ENCODE assay signal across 17 cellular contexts in genomic region chr12:57223191-57224165, GRCh38. TPM values are rescaled to one million over a fixed set of nuclear protein-coding genes. Genes with fewer than 3 reads are reported as not detected.
DNase-seq lines count a peak whose midpoint lies in the region; ATAC-seq and TF ChIP-seq lines count a peak whose summit lies in the region.
"Had no signal": no experiment of that assay in that cellular context is flagged by ENCODE, and none has a peak within 500 bp of the region (broad histone marks: within the 10 kb centered on the region; RNA-seq: fewer than 3 reads in every experiment).

No MANE protein-coding gene starts in this region.

- H3K79me1 ChIP-seq in mesenchymal stem cell (replicated peaks; ENCODE audit: low read length, poor library complexity, severe bottlenecking) = no peaks in the 10 kb centered on the region

- no peaks in the 10 kb centered on the region for H3K36me3 Mint-ChIP-seq in activated naive CD4-positive, alpha-beta T cell treated with anti-CD3 and anti-CD28 coated beads, Interleukin-2, amount 50 U/mL, for 24 hours
- no peaks in the 10 kb centered on the region for H3K36me3 Mint-ChIP-seq in activated CD8-positive, alpha-beta T cell treated with anti-CD3 and anti-CD28 coated beads, Interleukin-2, amount 10 ng/mL, durations not matched to agents 7 days and 5 days (ENCODE audit: low read depth)

- DNase-seq in activated naive CD4-positive, alpha-beta T cell treated with anti-CD3 and anti-CD28 coated beads, Interleukin-2, amount 50 U/mL, for 16 hours = no peak
- peak; percentile 67 for DNase-seq in activated CD8-positive, alpha-beta T cell treated with anti-CD3 and anti-CD28 coated beads, Interleukin-2, amount 10 ng/mL, durations not matched to agents 7 days and 5 days
- DNase-seq in mesenchymal stem cell = no peak
- no peak for DNase-seq in stimulated activated naive CD8-positive, alpha-beta T cell treated with anti-CD3 and anti-CD28 coated beads, Interleukin-15, Interleukin-2, amounts not matched to agents 100 U/mL and 50 U/mL, for 24 hours
- DNase-seq in esophagus squamous epithelium (lab: John Stamatoyannopoulos, UW) = no peak
- DNase-seq in NCI-H1436 treated with DMSO at 0.1 percent for 48 hours (lab: John Stamatoyannopoulos, UW) = no peak
- no peak for DNase-seq in T1000 (lab: John Stamatoyannopoulos, UW)
- DNase-seq: Calu3, dermis blood vessel endothelial cell, heart left ventricle, mammary epithelial cell, NCI-H2227 treated with DMSO at 0.1 percent for 48 hours had no signal

- peak overlapping the region; percentile 44 for H2BK15ac ChIP-seq in mesenchymal stem cell (ENCODE audit: low read depth, poor library complexity, severe bottlenecking)

- peak overlapping the region; percentile 77 for H3K27ac Mint-ChIP-seq in activated naive CD4-positive, alpha-beta T cell treated with anti-CD3 and anti-CD28 coated beads, Interleukin-2, amount 50 U/mL, for 24 hours
- H3K27ac Mint-ChIP-seq in activated CD8-positive, alpha-beta T cell treated with anti-CD3 and anti-CD28 coated beads, Interleukin-2, amount 10 ng/mL, durations not matched to agents 7 days and 5 days = no peak overlapping the region
- H3K27ac Mint-ChIP-seq: activated T-helper 1 cell treated with anti-CD3 and anti-CD28 coated beads, Interleukin-12 subunit alpha, Interleukin-12 subunit beta, Interleukin-2, Interleukin-4 antibody, amounts not matched to agents 30 ng/mL and 10 ng/mL and 1 ng/mL, durations not matched to agents 14 hours and 24 hours and 36 hours had no signal

- ATAC-seq in activated CD8-positive, alpha-beta T cell treated with anti-CD3 and anti-CD28 coated beads, Interleukin-2, amount 10 ng/mL, durations not matched to agents 7 days and 5 days = peak; percentile 50
- ATAC-seq in stimulated activated naive CD8-positive, alpha-beta T cell treated with anti-CD3 and anti-CD28 coated beads, Interleukin-15, Interleukin-2, amounts not matched to agents 100 U/mL and 50 U/mL, for 24 hours = peak; percentile 70
- ATAC-seq: heart left ventricle had no signal

- intact Hi-C loops in esophagus squamous epithelium (cut with DNase I) = no loop called here

- H3K18ac ChIP-seq in mesenchymal stem cell (ENCODE audit: low read depth in 1 of 2, low read length in 2 of 2) = no peak overlapping the region

- CTCF ChIA-PET in activated CD8-positive, alpha-beta T cell treated with anti-CD3 and anti-CD28 coated beads, Interleukin-2, amount 10 ng/mL, durations not matched to agents 7 days and 5 days (lab: Charles Lee) = interaction anchor here (0.6 to 13.5 kb wide), 6 partner anchors 9 to 253 kb away, joined by 3 to 389 read pairs (median 5); a partner anchor contains a TSS

- POLR2A ChIA-PET in activated CD8-positive, alpha-beta T cell treated with anti-CD3 and anti-CD28 coated beads, Interleukin-2, amount 10 ng/mL, durations not matched to agents 7 days and 5 days (lab: Charles Lee) = interaction anchor here (1.2 kb wide), 1 partner anchor 14 kb away, joined by 7 read pairs; a partner anchor contains a TSS

- H3K4me2 ChIP-seq in mesenchymal stem cell (ENCODE audit: low read length, poor library complexity, severe bottlenecking) = no peak overlapping the region

- no peak for TF ChIP-seq POLR2A in esophagus squamous epithelium (IDR thresholded peaks at IDR 0.05)

- no peaks in the 10 kb centered on the region for H3K9me3 Mint-ChIP-seq in activated naive CD4-positive, alpha-beta T cell treated with anti-CD3 and anti-CD28 coated beads, Interleukin-2, amount 50 U/mL, for 24 hours
- H3K9me3 Mint-ChIP-seq in activated CD8-positive, alpha-beta T cell treated with anti-CD3 and anti-CD28 coated beads, Interleukin-2, amount 10 ng/mL, durations not matched to agents 7 days and 5 days (ENCODE audit: insufficient read depth) = no peaks in the 10 kb centered on the region
- H3K9me3 Mint-ChIP-seq: activated T-helper 1 cell treated with anti-CD3 and anti-CD28 coated beads, Interleukin-12 subunit alpha, Interleukin-12 subunit beta, Interleukin-2, Interleukin-4 antibody, amounts not matched to agents 30 ng/mL and 10 ng/mL and 1 ng/mL, durations not matched to agents 14 hours and 24 hours and 36 hours had no signal

- H3K27ac ChIP-seq in mesenchymal stem cell (ENCODE audit: low read length, poor library complexity, severe bottlenecking) (no peak overlapping the region), esophagus squamous epithelium (no peak overlapping the region)
- H3K27ac ChIP-seq: esophagus muscularis mucosa, heart left ventricle, neutrophil had no signal

- no peak overlapping the region for H3K4me3 Mint-ChIP-seq in activated naive CD4-positive, alpha-beta T cell treated with anti-CD3 and anti-CD28 coated beads, Interleukin-2, amount 50 U/mL, for 24 hours
- H3K4me3 Mint-ChIP-seq in activated CD8-positive, alpha-beta T cell treated with anti-CD3 and anti-CD28 coated beads, Interleukin-2, amount 10 ng/mL, durations not matched to agents 7 days and 5 days = no peak overlapping the region
- H3K4me3 Mint-ChIP-seq: activated T-helper 1 cell treated with anti-CD3 and anti-CD28 coated beads, Interleukin-12 subunit alpha, Interleukin-12 subunit beta, Interleukin-2, Interleukin-4 antibody, amounts not matched to agents 30 ng/mL and 10 ng/mL and 1 ng/mL, durations not matched to agents 14 hours and 24 hours and 36 hours had no signal

- H2AFZ ChIP-seq in mesenchymal stem cell (ENCODE audit: low read depth, low read length) = no peak overlapping the region

- no peak overlapping the region for H3K9ac ChIP-seq in mesenchymal stem cell (ENCODE audit: low read length)

- WGBS in mesenchymal stem cell = 57% methylated on average over 22 of the region's 22 CpGs
- WGBS in esophagus squamous epithelium, 2 donors = 78 to 80% methylated on average over 11 to 21 of the region's 22 CpGs

- H4K8ac ChIP-seq in mesenchymal stem cell (ENCODE audit: low read length) = no peak overlapping the region

- H4K91ac ChIP-seq in mesenchymal stem cell (ENCODE audit: low read length) = peak overlapping the region; percentile 3

- H3K27me3 ChIP-seq in mesenchymal stem cell (ENCODE audit: control insufficient read depth in 1 of 2, insufficient read depth in 1 of 2, low read length in 2 of 2) (peaks cover 45 to 92% of the 10 kb centered on the region in 2 experiments), esophagus squamous epithelium (peaks cover 0 to 88% (median 29%) of the 10 kb centered on the region in 4 donors)

- H3K4ac ChIP-seq in mesenchymal stem cell (ENCODE audit: low read depth in 1 of 2, low read length in 2 of 2) = no peak overlapping the region

- H2BK120ac ChIP-seq in mesenchymal stem cell (ENCODE audit: low read depth, low read length) = no peak overlapping the region

- H3K9me3 ChIP-seq in mesenchymal stem cell (ENCODE audit: control insufficient read depth, low read length) (no peaks in the 10 kb centered on the region), esophagus squamous epithelium (no peaks in the 10 kb centered on the region)
- H3K9me3 ChIP-seq: esophagus muscularis mucosa, heart left ventricle, neutrophil had no signal

- peaks cover 67% of the 10 kb centered on the region for H3K27me3 Mint-ChIP-seq in activated naive CD4-positive, alpha-beta T cell treated with anti-CD3 and anti-CD28 coated beads, Interleukin-2, amount 50 U/mL, for 24 hours
- peaks cover 73% of the 10 kb centered on the region for H3K27me3 Mint-ChIP-seq in activated CD8-positive, alpha-beta T cell treated with anti-CD3 and anti-CD28 coated beads, Interleukin-2, amount 10 ng/mL, durations not matched to agents 7 days and 5 days (ENCODE audit: low read depth)

- TF ChIP-seq CTCF in esophagus squamous epithelium (IDR thresholded peaks at IDR 0.05) = no peak

- H3K4me1 ChIP-seq in mesenchymal stem cell (ENCODE audit: control insufficient read depth, insufficient read depth, low read depth, low read length) (peaks cover 28% of the 10 kb centered on the region), esophagus squamous epithelium (peaks cover 9 to 53% (median 12%) of the 10 kb centered on the region in 3 donors)

- peak overlapping the region in 1 of 2 experiments; percentile 56 for H2BK12ac ChIP-seq in mesenchymal stem cell (ENCODE audit: low read length in 2 of 2)

- no peak overlapping the region for H3K4me3 ChIP-seq in mesenchymal stem cell (ENCODE audit: insufficient read depth in 1 of 2, low read depth in 1 of 2, low read length in 2 of 2)
- H3K4me3 ChIP-seq in esophagus squamous epithelium = no peak overlapping the region
- H3K4me3 ChIP-seq: esophagus muscularis mucosa, heart left ventricle had no signal

- no peak overlapping the region for H2AK5ac ChIP-seq in mesenchymal stem cell (ENCODE audit: low read length, severe bottlenecking)

- no peaks in the 10 kb centered on the region for H3K36me3 ChIP-seq in mesenchymal stem cell (ENCODE audit: control insufficient read depth in 1 of 2, insufficient read depth in 2 of 2, low read depth in 1 of 2, low read length in 2 of 2)
- no peaks in the 10 kb centered on the region for H3K36me3 ChIP-seq in esophagus squamous epithelium
- H3K36me3 ChIP-seq: esophagus muscularis mucosa, heart left ventricle, neutrophil had no signal

- peaks cover 66% of the 10 kb centered on the region for H3K4me1 Mint-ChIP-seq in activated naive CD4-positive, alpha-beta T cell treated with anti-CD3 and anti-CD28 coated beads, Interleukin-2, amount 50 U/mL, for 24 hours
- peaks cover 70% of the 10 kb centered on the region for H3K4me1 Mint-ChIP-seq in activated CD8-positive, alpha-beta T cell treated with anti-CD3 and anti-CD28 coated beads, Interleukin-2, amount 10 ng/mL, durations not matched to agents 7 days and 5 days (ENCODE audit: low read depth)

- H3K23ac ChIP-seq in mesenchymal stem cell (ENCODE audit: low read length in 2 of 2) = no peak overlapping the region

- H3K14ac ChIP-seq in mesenchymal stem cell (ENCODE audit: low read length in 2 of 2) = peak overlapping the region in 1 of 2 experiments; percentile 3

- no peak overlapping the region for H2BK5ac ChIP-seq in mesenchymal stem cell (ENCODE audit: low read depth, low read length, poor library complexity, severe bottlenecking)

RNA-seq across cellular contexts. Expression of gene SHMT2, which starts 6.0 kb away (rescaled TPM):
- 100 to 1,000 TPM; 194 to 208 TPM for total RNA-seq in activated CD8-positive, alpha-beta T cell treated with anti-CD3 and anti-CD28 coated beads, Interleukin-2, amount 10 ng/mL, durations not matched to agents 7 days and 5 days
- polyA plus RNA-seq in mesenchymal stem cell (2013, experiment 1 of 2) = 196 TPM
- 196 TPM for polyA plus RNA-seq in mesenchymal stem cell (2013, experiment 2 of 2)
- 100 to 1,000 TPM in 1 of 4 donors, 10 to 100 TPM in 3; 56.1 to 104 (median 76.6) TPM for total RNA-seq in esophagus squamous epithelium

RNA-seq across cellular contexts. Expression of gene NXPH4, which starts 6.9 kb away (rescaled TPM):
- under 1 TPM; 0.39 to 0.40 TPM for total RNA-seq in activated CD8-positive, alpha-beta T cell treated with anti-CD3 and anti-CD28 coated beads, Interleukin-2, amount 10 ng/mL, durations not matched to agents 7 days and 5 days
- polyA plus RNA-seq in mesenchymal stem cell (2013, experiment 1 of 2) = 1.8 TPM
- 1.6 TPM for polyA plus RNA-seq in mesenchymal stem cell (2013, experiment 2 of 2)
- total RNA-seq in esophagus squamous epithelium = 1 to 10 TPM in 2 of 4 donors, under 1 TPM in 2; 0.21 to 5.0 (median 2.5) TPM
- total RNA-seq: esophagus muscularis mucosa, G401 had no signal

RNA-seq across cellular contexts. Expression of gene STAC3, which starts 27.5 kb away (rescaled TPM):
- total RNA-seq in activated CD8-positive, alpha-beta T cell treated with anti-CD3 and anti-CD28 coated beads, Interleukin-2, amount 10 ng/mL, durations not matched to agents 7 days and 5 days = 1 to 10 TPM; 7.5 to 9.9 TPM
- 0.61 TPM for polyA plus RNA-seq in mesenchymal stem cell (2013, experiment 1 of 2)
- 0.21 TPM for polyA plus RNA-seq in mesenchymal stem cell (2013, experiment 2 of 2)
- total RNA-seq in esophagus squamous epithelium = under 1 TPM; 0.29 to 0.95 (median 0.47) TPM
- total RNA-seq: dermis blood vessel endothelial cell had no signal

Comparison
In these comparisons a context has a peak if more than half of its experiments do, and no peak if none do; other contexts are left out.
1. RNA of gene STAC3, which starts 27.5 kb away (total RNA-seq): 7.5 to 9.9 TPM in activated CD8-positive, alpha-beta T cell treated with anti-CD3 and anti-CD28 coated beads, Interleukin-2, amount 10 ng/mL, durations not matched to agents 7 days and 5 days; 0.29 to 0.95 TPM in esophagus squamous epithelium; every median in the first group is over 4 times any median in the second.